1 cellular context compared by ENCODE assay signal in the genomic region with DNA sequence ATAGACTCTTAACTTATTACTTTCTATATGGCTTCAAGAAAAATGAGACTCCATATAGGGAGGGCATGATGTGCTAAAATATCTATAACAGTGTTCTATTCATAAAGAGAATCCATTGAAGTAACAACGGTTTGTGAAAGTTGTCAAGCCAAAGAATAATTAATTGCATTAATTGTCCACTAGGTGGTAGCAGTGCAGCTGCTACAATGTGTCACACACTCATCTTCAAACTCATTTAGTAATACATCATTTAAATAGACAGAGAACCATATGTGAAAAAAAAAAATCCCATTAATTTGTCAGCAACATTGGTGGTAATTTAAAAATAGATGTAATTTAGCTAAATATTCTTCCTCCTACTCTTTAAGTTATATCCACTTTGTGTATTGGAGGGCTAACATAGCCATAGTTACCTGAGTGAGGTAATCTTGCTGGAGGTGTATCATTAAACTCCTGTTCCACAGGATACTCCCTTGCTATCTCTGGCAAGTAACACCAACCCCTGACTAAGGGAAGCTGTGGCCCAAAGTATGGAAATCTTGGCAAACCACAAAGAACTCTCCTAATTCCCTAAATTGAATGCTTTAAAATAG.
TF ChIP-seq lines count a peak whose summit lies in the region.

No MANE protein-coding gene starts in this region.

TF ChIP-seq in IMR-90, 13 proteins besides CTCF, POLR2A, EP300 and RAD21:
- TF ChIP-seq MXI1 (IDR thresholded peaks at IDR 0.05; ENCODE audit: borderline replicate concordance, low read depth, low read length) = no peak
- TF ChIP-seq SMC3 (IDR thresholded peaks at IDR 0.05; ENCODE audit: low read depth, low read length) = peak; percentile 90
